Comparison of ENCODE assay signal across 11 cellular contexts in genomic region chr13:112586334-112586733, GRCh38. TPM values are rescaled to one million over a fixed set of nuclear protein-coding genes. Genes with fewer than 3 reads are reported as not detected.
DNase-seq lines count a peak whose midpoint lies in the region; ATAC-seq, FAIRE-seq and TF ChIP-seq lines count a peak whose summit lies in the region.
"Had no signal": no experiment of that assay in that cellular context is flagged by ENCODE, and none has a peak within 500 bp of the region (broad histone marks: within the 10 kb centered on the region; RNA-seq: fewer than 3 reads in every experiment).

No MANE protein-coding gene starts in this region.

- TF ChIP-seq CTCF in 22Rv1 (IDR thresholded peaks at IDR 0.05) (no peak), lower lobe of right lung (IDR thresholded peaks at IDR 0.05) (no peak)

- no peaks in the 10 kb centered on the region for H3K9me3 Mint-ChIP-seq in T-helper 2 cell treated with Interferon-gamma antibody and Interleukin-4, amounts not matched to agents 5 μg/mL and 100 μg/mL, for 36 hours

- H3K27ac ChIP-seq in 22Rv1 (peak overlapping the region; percentile 99), lower lobe of right lung (no peak overlapping the region)

- H3K27me3 Mint-ChIP-seq in T-helper 2 cell treated with Interferon-gamma antibody and Interleukin-4, amounts not matched to agents 5 μg/mL and 100 μg/mL, for 36 hours (ENCODE audit: low read depth): no peaks in the 10 kb centered on the region

- H3K27ac Mint-ChIP-seq in T-helper 2 cell treated with Interferon-gamma antibody and Interleukin-4, amounts not matched to agents 5 μg/mL and 100 μg/mL, for 36 hours: peak overlapping the region; percentile 80

- ATAC-seq in lower lobe of right lung: no peak

- no peaks in the 10 kb centered on the region for H3K36me3 ChIP-seq in lower lobe of right lung
- H3K36me3 ChIP-seq: ovary had no signal

- TF ChIP-seq POLR2A in GM12891 (IDR thresholded peaks at IDR 0.05; ENCODE audit: low read depth, low read length): no peak

- FAIRE-seq in GM12891 (lab: Jason Lieb, UNC): peak; percentile 35
- FAIRE-seq: D721Med had no signal

- H3K9me3 ChIP-seq in lower lobe of right lung: no peaks in the 10 kb centered on the region
- H3K9me3 ChIP-seq: ovary had no signal

- H3K4me1 Mint-ChIP-seq in T-helper 2 cell treated with Interferon-gamma antibody and Interleukin-4, amounts not matched to agents 5 μg/mL and 100 μg/mL, for 36 hours (ENCODE audit: low read depth): peaks cover 33% of the 10 kb centered on the region

- no peaks in the 10 kb centered on the region for H3K27me3 ChIP-seq in lower lobe of right lung (ENCODE audit: low read depth)
- H3K27me3 ChIP-seq: ovary had no signal

- peak overlapping the region; percentile 94 for H3K4me3 Mint-ChIP-seq in T-helper 2 cell treated with Interferon-gamma antibody and Interleukin-4, amounts not matched to agents 5 μg/mL and 100 μg/mL, for 36 hours

- H3K36me3 Mint-ChIP-seq in T-helper 2 cell treated with Interferon-gamma antibody and Interleukin-4, amounts not matched to agents 5 μg/mL and 100 μg/mL, for 36 hours (ENCODE audit: low read depth): peaks cover 22% of the 10 kb centered on the region

- no peak for DNase-seq in GM12891 (ENCODE audit: insufficient read length, low spot score)
- no peak for DNase-seq in T-helper 2 cell treated with Interferon-gamma antibody and Interleukin-4, amounts not matched to agents 5 μg/mL and 100 μg/mL, for 36 hours (ENCODE audit: low spot score)
- no peak for DNase-seq in lower lobe of right lung
- DNase-seq in cerebellar cortex (ENCODE audit: low spot score): no peak
- no peak for DNase-seq in hippocampal formation (lab: John Stamatoyannopoulos, UW)
- no peak for DNase-seq in activated CD8-positive, alpha-beta memory T cell treated with anti-CD3 and anti-CD28 coated beads, Interleukin-2, amount 50 U/mL, for 4 hours
- no peak for DNase-seq in occipital lobe (lab: John Stamatoyannopoulos, UW)
- DNase-seq: ovary; stimulated activated CD8-positive, alpha-beta memory T cell treated with anti-CD3 and anti-CD28 coated beads, Interleukin-4, amount 100 ng/mL, for 48 hours had no signal

- intact Hi-C loops in lower lobe of right lung (cut with DNase I): no loop called here

- H3K4me1 ChIP-seq in lower lobe of right lung: peaks cover 38% of the 10 kb centered on the region

- H3K4me3 ChIP-seq in lower lobe of right lung: peak overlapping the region; percentile 97

TF ChIP-seq in GM12891, 5 proteins besides CTCF, POLR2A, EP300 and RAD21:
- TF ChIP-seq POLR2AphosphoS5 (IDR thresholded peaks at IDR 0.05; ENCODE audit: low read depth, low read length) (no peak), PAX5 (IDR thresholded peaks at IDR 0.05; ENCODE audit: insufficient read depth, low read length, severe bottlenecking) (no peak), POU2F2 (IDR thresholded peaks at IDR 0.05; ENCODE audit: low read depth, low read length) (no peak), SPI1 (IDR thresholded peaks at IDR 0.05; ENCODE audit: low read depth, low read length) (no peak), TAF1 (IDR thresholded peaks at IDR 0.05; ENCODE audit: low read depth, low read length) (no peak)

RNA-seq across cellular contexts. Expression of gene TUBGCP3, which starts 1.6 kb away (rescaled TPM):
- 12.4 TPM for polyA plus RNA-seq in GM12891 (2012; ENCODE audit: low read depth, missing spikeins)
- 34.5 TPM for total RNA-seq in lower lobe of right lung
- 32.9 TPM for total RNA-seq in occipital lobe
